ENCODE assay signal across 14 cellular contexts in genomic region chr12:6078378-6079083, GRCh38. TPM values are rescaled to one million over a fixed set of nuclear protein-coding genes. Genes with fewer than 3 reads are reported as not detected.
DNase-seq lines count a peak whose midpoint lies in the region; ATAC-seq lines count a peak whose summit lies in the region.
"Had no signal": no experiment of that assay in that cellular context is flagged by ENCODE, and none has a peak within 500 bp of the region (broad histone marks: within the 10 kb centered on the region; RNA-seq: fewer than 3 reads in every experiment).

No MANE protein-coding gene starts in this region.

- H3K4me3 ChIP-seq in NT2/D1 (ENCODE audit: insufficient read length, low read depth) = no peak overlapping the region
- H3K4me3 ChIP-seq: tibial nerve had no signal

- intact Hi-C loops in sciatic nerve (cut with DNase I) = no loop called here

- DNase-seq in NCI-H2196 (lab: John Stamatoyannopoulos, UW; ENCODE audit: unreplicated experiment) (peak; percentile 5), NCI-H2196 treated with DMSO at 0.1 percent for 48 hours (lab: John Stamatoyannopoulos, UW; ENCODE audit: unreplicated experiment) (no peak), NT2/D1 (ENCODE audit: low read depth, low spot score) (no peak), sciatic nerve (ENCODE audit: low spot score) (no peak), cortex of kidney (lab: John Stamatoyannopoulos, UW) (no peak), NCI-H146 treated with DMSO at 0.1 percent for 48 hours (lab: John Stamatoyannopoulos, UW; ENCODE audit: unreplicated experiment) (no peak)
- DNase-seq: Calu3, NCI-H226, occipital lobe had no signal

- H3K9me3 ChIP-seq in NT2/D1 (ENCODE audit: insufficient read depth, low read length) = no peaks in the 10 kb centered on the region
- H3K9me3 ChIP-seq: tibial nerve had no signal

- peak overlapping the region; percentile 18 for H3K9ac ChIP-seq in NT2/D1 (ENCODE audit: insufficient read length, low read depth)

- no peaks in the 10 kb centered on the region for H3K36me3 ChIP-seq in NT2/D1 (ENCODE audit: insufficient read depth, insufficient read length, low read length)
- H3K36me3 ChIP-seq: tibial nerve had no signal

- ATAC-seq in esophagus mucosa = peak; percentile 29
- peak; percentile 31 for ATAC-seq in sciatic nerve
- ATAC-seq in GM21825 (IDR thresholded peaks at IDR 0.05; ENCODE audit: unreplicated experiment) = no peak
- ATAC-seq: Panc1 had no signal

- peaks cover 36% of the 10 kb centered on the region for H3K4me1 ChIP-seq in NT2/D1 (ENCODE audit: insufficient read depth, insufficient read length)

- no peaks in the 10 kb centered on the region for H3K27me3 ChIP-seq in NT2/D1 (ENCODE audit: insufficient read depth, insufficient read length)
- H3K27me3 ChIP-seq: tibial nerve had no signal

RNA-seq across cellular contexts. Expression of gene VWF, which starts 45.9 kb away (rescaled TPM):
- total RNA-seq in esophagus mucosa (53.7 TPM), sciatic nerve (655 TPM)
- total RNA-seq: activated T-helper 1 cell treated with anti-CD3 and anti-CD28 coated beads, Interleukin-12 subunit alpha, Interleukin-12 subunit beta, Interleukin-2, Interleukin-4 antibody, amounts not matched to agents 30 ng/mL and 10 ng/mL and 1 ng/mL, durations not matched to agents 14 hours and 24 hours and 36 hours; Calu3 had no signal

Comparison
In these comparisons a context has a peak if more than half of its experiments do, and no peak if none do; other contexts are left out.
1. RNA of gene VWF, which starts 45.9 kb away (total RNA-seq): 655 TPM in sciatic nerve (single experiment); 53.7 TPM in esophagus mucosa (single experiment); every median in the first group is over 10 times any median in the second.